ENCODE assay signal across 8 cellular contexts in genomic region chr2:197435598-197436435, GRCh38. TPM values are rescaled to one million over a fixed set of nuclear protein-coding genes. Genes with fewer than 3 reads are reported as not detected.
DNase-seq lines count a peak whose midpoint lies in the region; ATAC-seq and TF ChIP-seq lines count a peak whose summit lies in the region.

No MANE protein-coding gene starts in this region.

- H3K9me3 ChIP-seq in BLaER1 (no peaks in the 10 kb centered on the region), HAP-1 (no peaks in the 10 kb centered on the region), iPS DF 6.9 (ENCODE audit: control insufficient read depth, insufficient read depth, low read length) (no peaks in the 10 kb centered on the region)

- in situ Hi-C loops in HAP-1 (cut with MboI; ENCODE audit: low sequenced_read_pairs) = loop anchor here (10.0 kb wide), 1 partner anchor 269 kb away; the partner anchor contains the start of gene MARS2

- CTCF ChIA-PET in activated B cell treated with CpG ODN at 0.5 μM for 24 hours (lab: Charles Lee) = no interaction called here

- no peak for DNase-seq in HAP-1 (ENCODE audit: low spot score in 2 of 2)
- DNase-seq in activated B cell treated with CpG ODN at 0.5 μM for 24 hours = no peak
- DNase-seq in iPS DF 6.9 (ENCODE audit: low read depth, low spot score) = no peak
- DNase-seq in stimulated activated effector memory CD8-positive, alpha-beta T cell treated with anti-CD3 and anti-CD28 coated beads, Interleukin-12 subunit alpha, Interleukin-12 subunit beta, amount 100 ng/mL, for 72 hours (ENCODE audit: low spot score in 2 of 2) = no peak
- DNase-seq in NCI-H1694 (lab: John Stamatoyannopoulos, UW) = no peak

- POLR2A ChIA-PET in activated B cell treated with CpG ODN at 0.5 μM for 24 hours (lab: Charles Lee) = interaction anchor here (0.6 to 5.5 kb wide), 8 partner anchors 10 to 637 kb away, joined by 3 to 146 read pairs (median 10); partner anchors contain the start of genes COQ10B, GTF3C3, HSPD1 and HSPE1

- H3K36me3 ChIP-seq in BLaER1 (peaks cover 5% of the 10 kb centered on the region), HAP-1 (replicated peaks) (no peaks in the 10 kb centered on the region; the same call in 1 of the 2 replicates), iPS DF 6.9 (ENCODE audit: control insufficient read depth, insufficient read depth, low read length) (no peaks in the 10 kb centered on the region)

- peak overlapping the region; percentile 99 for H3K9ac ChIP-seq in BLaER1

- H3K4me3 Mint-ChIP-seq in activated B cell treated with CpG ODN at 0.5 μM for 24 hours = peak overlapping the region; percentile 99
- H3K4me3 Mint-ChIP-seq in stimulated activated effector memory CD8-positive, alpha-beta T cell treated with anti-CD3 and anti-CD28 coated beads, Interleukin-12 subunit alpha, Interleukin-12 subunit beta, amount 100 ng/mL, for 72 hours = peak overlapping the region; percentile 87

- H3K4me3 ChIP-seq in BLaER1 (peak overlapping the region; percentile 86), HAP-1 (peak overlapping the region; percentile 98), iPS DF 6.9 (ENCODE audit: low read length) (peak overlapping the region; percentile 99; the same call in 1 of the 2 replicates)

- peak overlapping the region; percentile 100 for H3K27ac Mint-ChIP-seq in activated B cell treated with CpG ODN at 0.5 μM for 24 hours
- H3K27ac Mint-ChIP-seq in stimulated activated effector memory CD8-positive, alpha-beta T cell treated with anti-CD3 and anti-CD28 coated beads, Interleukin-12 subunit alpha, Interleukin-12 subunit beta, amount 100 ng/mL, for 72 hours = peak overlapping the region; percentile 99

- H3K36me3 Mint-ChIP-seq in activated B cell treated with CpG ODN at 0.5 μM for 24 hours (ENCODE audit: low read depth) = peaks cover 26% of the 10 kb centered on the region
- H3K36me3 Mint-ChIP-seq in stimulated activated effector memory CD8-positive, alpha-beta T cell treated with anti-CD3 and anti-CD28 coated beads, Interleukin-12 subunit alpha, Interleukin-12 subunit beta, amount 100 ng/mL, for 72 hours = peaks cover 39% of the 10 kb centered on the region

- H3K27me3 ChIP-seq in BLaER1 = no peaks in the 10 kb centered on the region
- no peaks in the 10 kb centered on the region for H3K27me3 ChIP-seq in HAP-1 (ENCODE audit: low read depth)
- H3K27me3 ChIP-seq in iPS DF 6.9 (ENCODE audit: control insufficient read depth, insufficient read depth, low read length) = no peaks in the 10 kb centered on the region

- no peak for TF ChIP-seq CTCF in activated B cell treated with CpG ODN at 0.5 μM for 24 hours (IDR thresholded peaks at IDR 0.05)

- H3K4me1 Mint-ChIP-seq in activated B cell treated with CpG ODN at 0.5 μM for 24 hours = peaks cover 52% of the 10 kb centered on the region
- H3K4me1 Mint-ChIP-seq in stimulated activated effector memory CD8-positive, alpha-beta T cell treated with anti-CD3 and anti-CD28 coated beads, Interleukin-12 subunit alpha, Interleukin-12 subunit beta, amount 100 ng/mL, for 72 hours = peaks cover 42% of the 10 kb centered on the region

- H3K27me3 Mint-ChIP-seq in activated B cell treated with CpG ODN at 0.5 μM for 24 hours = no peaks in the 10 kb centered on the region

- H4K20me1 ChIP-seq in BLaER1 = peaks cover 35% of the 10 kb centered on the region

- intact Hi-C loops in activated B cell treated with CpG ODN at 0.5 μM for 24 hours (cut with micrococcal nuclease) = loop anchor here (1.0 to 5.0 kb wide), 7 partner anchors 17 to 797 kb away; partner anchors contain the start of genes ANKRD44, CCDC150, COQ10B and HSPE1

- no peaks in the 10 kb centered on the region for H3K9me3 Mint-ChIP-seq in activated B cell treated with CpG ODN at 0.5 μM for 24 hours
- H3K9me3 Mint-ChIP-seq in stimulated activated effector memory CD8-positive, alpha-beta T cell treated with anti-CD3 and anti-CD28 coated beads, Interleukin-12 subunit alpha, Interleukin-12 subunit beta, amount 100 ng/mL, for 72 hours = no peaks in the 10 kb centered on the region

- H3K4me1 ChIP-seq in BLaER1 (peaks cover 37% of the 10 kb centered on the region), HAP-1 (peaks cover 15% of the 10 kb centered on the region), iPS DF 6.9 (ENCODE audit: control insufficient read depth, insufficient read depth, low read length) (no peaks in the 10 kb centered on the region; the same call in 1 of the 2 replicates)

- ATAC-seq in activated B cell treated with CpG ODN at 0.5 μM for 24 hours (ENCODE audit: low read depth) (peak; percentile 2), GM19452 (IDR thresholded peaks at IDR 0.05; ENCODE audit: unreplicated experiment) (no peak), HG02588 (IDR thresholded peaks at IDR 0.05; ENCODE audit: unreplicated experiment) (no peak)
- ATAC-seq in stimulated activated effector memory CD8-positive, alpha-beta T cell treated with anti-CD3 and anti-CD28 coated beads, Interleukin-12 subunit alpha, Interleukin-12 subunit beta, amount 100 ng/mL, for 72 hours = no peak

- H3K27ac ChIP-seq in BLaER1 (peak overlapping the region; percentile 99), iPS DF 6.9 (ENCODE audit: low read length) (no peak overlapping the region)

- H3K4me2 ChIP-seq in BLaER1 = peak overlapping the region; percentile 75

- no CpG with 5 or more reads among the region's 17 CpGs for WGBS in iPS DF 6.9 (ENCODE audit: insufficient coverage, insufficient read length)

RNA-seq across cellular contexts. Expression of gene SF3B1, which starts 1.0 kb away (rescaled TPM):
- total RNA-seq in activated B cell treated with CpG ODN at 0.5 μM for 24 hours = 328 and 380 TPM in 2 replicates

RNA-seq across cellular contexts. Expression of gene COQ10B, which starts 17.5 kb away (rescaled TPM):
- 25.1 and 27.5 TPM in 2 replicates for total RNA-seq in activated B cell treated with CpG ODN at 0.5 μM for 24 hours
